1 cellular context compared by ENCODE assay signal in genomic region chr10:103238506-103239252, GRCh38.
TF ChIP-seq lines count a peak whose summit lies in the region.

No MANE protein-coding gene starts in this region.

TF ChIP-seq in HepG2, 621 proteins besides CTCF, POLR2A, EP300 and RAD21 (continued from another document and continues in another):
- TF ChIP-seq ZNF724P (CRISPR knock-in tag; IDR thresholded peaks at IDR 0.05; ENCODE audit: borderline replicate concordance) (no peak), POLR2AphosphoS5 (IDR thresholded peaks at IDR 0.05; ENCODE audit: low read depth, low read length) (no peak), ARID4A (CRISPR knock-in tag; IDR thresholded peaks at IDR 0.05; ENCODE audit: borderline replicate concordance) (peak; percentile 35; the same call in 1 of the 2 replicates), HCFC1 (IDR thresholded peaks at IDR 0.05; ENCODE audit: low read depth, low read length) (no peak), ZNF24 (IDR thresholded peaks at IDR 0.05) (no peak), CREB1 (IDR thresholded peaks at IDR 0.05) (peak; percentile 84), CREB1 (CRISPR knock-in tag; IDR thresholded peaks at IDR 0.05) (no peak), SRSF4 (IDR thresholded peaks at IDR 0.05; ENCODE audit: low read depth, low read length, poor library complexity, severe bottlenecking) (no peak), CAMTA2 (CRISPR knock-in tag; IDR thresholded peaks at IDR 0.05; ENCODE audit: borderline replicate concordance) (no peak), SAFB2 (CRISPR knock-in tag; IDR thresholded peaks at IDR 0.05; ENCODE audit: borderline replicate concordance, low read depth) (no peak), SALL2 (CRISPR knock-in tag; IDR thresholded peaks at IDR 0.05) (no peak), ZNF639 (CRISPR knock-in tag; conservative IDR thresholded peaks at IDR 0.05) (no peak), HMGXB4 (CRISPR knock-in tag; IDR thresholded peaks at IDR 0.05; ENCODE audit: borderline replicate concordance in 1 of 2, low read depth in 1 of 2) (peak in 1 of 2 experiments; percentile 58; a peak in 2 of 4 replicates), TRIM22 (IDR thresholded peaks at IDR 0.05) (no peak), ZNF337 (CRISPR knock-in tag; IDR thresholded peaks at IDR 0.05; ENCODE audit: borderline replicate concordance, low read depth) (no peak), GATAD1 (CRISPR knock-in tag; IDR thresholded peaks at IDR 0.05) (no peak), ZNF615 (CRISPR knock-in tag; IDR thresholded peaks at IDR 0.05; ENCODE audit: borderline replicate concordance) (0 out of 2 replicates have a peak, but pooled peaks have one; percentile 33), RFX3 (CRISPR knock-in tag; IDR thresholded peaks at IDR 0.05) (no peak), ZMYM3 (CRISPR knock-in tag; IDR thresholded peaks at IDR 0.05) (no peak), CBX2 (IDR thresholded peaks at IDR 0.05; ENCODE audit: low read depth, low read length) (no peak), CBX2 (CRISPR knock-in tag; IDR thresholded peaks at IDR 0.05; ENCODE audit: low read depth) (no peak), SAP130 (CRISPR knock-in tag; IDR thresholded peaks at IDR 0.05; ENCODE audit: low read depth) (peak; percentile 36; the same call in 1 of the 2 replicates), PATZ1 (CRISPR knock-in tag; IDR thresholded peaks at IDR 0.05) (no peak), ZGPAT (CRISPR knock-in tag; IDR thresholded peaks at IDR 0.05) (no peak), YEATS2 (CRISPR knock-in tag; IDR thresholded peaks at IDR 0.05; ENCODE audit: borderline replicate concordance) (no peak), MNT (IDR thresholded peaks at IDR 0.05) (no peak), ZFX (CRISPR knock-in tag; IDR thresholded peaks at IDR 0.05; ENCODE audit: low read depth) (peak; percentile 38), ZBTB49 (CRISPR knock-in tag; IDR thresholded peaks at IDR 0.05; ENCODE audit: borderline replicate concordance) (no peak), SYNCRIP (IDR thresholded peaks at IDR 0.05; ENCODE audit: insufficient read depth, low read depth, low read length) (no peak), ZNF670 (CRISPR knock-in tag; IDR thresholded peaks at IDR 0.05; ENCODE audit: borderline replicate concordance) (no peak), TP53 (CRISPR knock-in tag; conservative IDR thresholded peaks at IDR 0.05) (no peak), CENPBD1 (CRISPR knock-in tag; IDR thresholded peaks at IDR 0.05; ENCODE audit: borderline replicate concordance, low read depth) (no peak), KLF12 (CRISPR knock-in tag; IDR thresholded peaks at IDR 0.05; ENCODE audit: borderline replicate concordance) (no peak), ZNF570 (CRISPR knock-in tag; IDR thresholded peaks at IDR 0.05; ENCODE audit: borderline replicate concordance) (no peak), SIX4 (CRISPR knock-in tag; IDR thresholded peaks at IDR 0.05) (no peak), GABPB1 (CRISPR knock-in tag; IDR thresholded peaks at IDR 0.05) (no peak), NFKB2 (CRISPR knock-in tag; IDR thresholded peaks at IDR 0.05; ENCODE audit: borderline replicate concordance) (no peak), NR2F1 (CRISPR knock-in tag; IDR thresholded peaks at IDR 0.05) (no peak), NFATC3 (CRISPR knock-in tag; IDR thresholded peaks at IDR 0.05) (no peak), ZNF333 (CRISPR knock-in tag; IDR thresholded peaks at IDR 0.05; ENCODE audit: borderline replicate concordance) (no peak), KLF11 (CRISPR knock-in tag; IDR thresholded peaks at IDR 0.05) (no peak), MIXL1 (CRISPR knock-in tag; IDR thresholded peaks at IDR 0.05) (0 out of 2 replicates have a peak, but pooled peaks have one; percentile 17), ATF7 (IDR thresholded peaks at IDR 0.05) (peak; percentile 52; the same call in 1 of the 2 replicates), ATF7 (CRISPR knock-in tag; IDR thresholded peaks at IDR 0.05) (no peak), ZNF275 (CRISPR knock-in tag; IDR thresholded peaks at IDR 0.05; ENCODE audit: borderline replicate concordance) (no peak), ZNF343 (CRISPR knock-in tag; IDR thresholded peaks at IDR 0.05) (no peak), ZFP41 (CRISPR knock-in tag; IDR thresholded peaks at IDR 0.05; ENCODE audit: borderline replicate concordance) (no peak), ZNF543 (CRISPR knock-in tag; IDR thresholded peaks at IDR 0.05) (no peak), ZNF678 (CRISPR knock-in tag; IDR thresholded peaks at IDR 0.05) (no peak), SNAI1 (CRISPR knock-in tag; IDR thresholded peaks at IDR 0.05; ENCODE audit: borderline replicate concordance) (no peak)
